ENCODE assay signal across 28 cellular contexts in the genomic region with DNA sequence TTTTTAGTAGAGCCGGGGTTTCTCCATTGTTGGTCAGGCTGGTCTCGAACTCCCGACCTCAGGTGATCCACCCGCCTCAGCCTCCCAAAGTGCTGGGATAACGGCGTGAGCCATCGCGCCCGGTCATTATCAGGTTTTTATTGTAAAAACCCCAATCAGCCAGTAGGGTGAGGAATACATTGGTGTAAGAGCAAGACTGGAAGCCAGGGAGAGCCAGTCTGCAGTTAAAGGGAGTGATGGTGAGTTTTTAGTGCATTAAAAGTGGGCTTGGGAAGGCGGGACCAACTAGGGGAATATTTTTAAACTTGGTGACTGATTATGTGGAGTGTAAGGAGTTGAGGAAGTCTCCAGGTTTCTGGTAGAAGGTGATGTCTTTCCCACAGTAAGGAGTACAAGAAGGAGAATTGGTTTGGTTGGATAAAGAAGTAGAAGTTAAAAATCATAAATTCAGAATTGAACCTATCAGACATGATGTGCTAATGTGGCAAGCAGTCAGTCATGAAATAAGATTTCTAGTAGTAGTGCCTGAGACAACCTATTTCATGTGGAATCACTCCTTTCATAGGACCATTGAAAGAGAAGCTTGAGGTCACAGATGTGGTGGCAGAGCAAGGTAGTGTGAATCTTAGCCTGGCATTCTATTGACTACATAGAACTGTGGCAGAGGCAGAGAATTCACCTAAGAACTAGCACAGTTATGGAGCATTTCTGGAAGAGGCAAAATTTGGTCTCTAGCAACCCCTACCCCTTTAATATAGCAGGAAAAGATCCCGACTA. TPM values are rescaled to one million over a fixed set of nuclear protein-coding genes. Genes with fewer than 3 reads are reported as not detected.
DNase-seq lines count a peak whose midpoint lies in the region; ATAC-seq, FAIRE-seq and TF ChIP-seq lines count a peak whose summit lies in the region.
"Had no signal": no experiment of that assay in that cellular context is flagged by ENCODE, and none has a peak within 500 bp of the region (broad histone marks: within the 10 kb centered on the region; RNA-seq: fewer than 3 reads in every experiment).

No MANE protein-coding gene starts in this region.

- H3K9me2 ChIP-seq in GM23338 (ENCODE audit: insufficient read depth) = no peaks in the 10 kb centered on the region

- H3K27ac ChIP-seq in GM23338 (ENCODE audit: low read depth) (no peak overlapping the region), epithelial cell of prostate (peak overlapping the region; percentile 80), osteoblast (ENCODE audit: low read depth, low read length) (peak overlapping the region; percentile 14), upper lobe of left lung (no peak overlapping the region), dorsolateral prefrontal cortex (no peak overlapping the region)
- H3K27ac ChIP-seq: cardiac muscle cell, lower lobe of right lung, right lobe of liver had no signal

- intact Hi-C loops in left colon (cut with DNase I, micrococcal nuclease) (no loop called here), dorsolateral prefrontal cortex (cut with DNase I) (loop anchor here (5.0 kb wide), 4 partner anchors 87 to 312 kb away; a partner anchor contains a TSS)

- peaks cover 21% of the 10 kb centered on the region for H3K4me1 Mint-ChIP-seq in GM23338

- 0 out of 2 replicates have a peak, but pooled peaks cover 8% of the 10 kb centered on the region for H4K20me1 ChIP-seq in GM23338 (replicated peaks; ENCODE audit: insufficient read depth)
- H4K20me1 ChIP-seq in osteoblast (ENCODE audit: insufficient read depth, low read length) = peaks cover 11% of the 10 kb centered on the region

- H3K9me3 ChIP-seq in osteoblast (ENCODE audit: low read depth, low read length) = no peaks in the 10 kb centered on the region
- no peaks in the 10 kb centered on the region for H3K9me3 ChIP-seq in upper lobe of left lung
- H3K9me3 ChIP-seq: lower lobe of right lung, right lobe of liver had no signal

- H3K4me2 ChIP-seq in GM23338 = no peak overlapping the region
- H3K4me2 ChIP-seq in osteoblast (ENCODE audit: insufficient read depth, low read length) = peak overlapping the region; percentile 12

- peaks cover 12% of the 10 kb centered on the region; the same call in 2 of the 3 replicates for H3K9me3 Mint-ChIP-seq in GM23338
- H3K9me3 Mint-ChIP-seq: T-helper 1 cell treated with Interleukin-12 subunit alpha and Interleukin-12 subunit beta and Interleukin-4 antibody, amounts not matched to agents 30 μg/mL and 1 μg/mL, for 36 hours had no signal

- H3K27ac Mint-ChIP-seq in GM23338 = no peak overlapping the region; the same call in 1 of the 2 replicates
- H3K27ac Mint-ChIP-seq: nephron progenitor cell; stimulated activated memory B cell treated with anti-CD40 and anti-IgM and Interleukin-4, amounts not matched to agents 10 μg/mL and 1 μg/mL and 100 μg/mL, for 72 hours; T-helper 1 cell treated with Interleukin-12 subunit alpha and Interleukin-12 subunit beta and Interleukin-4 antibody, amounts not matched to agents 30 μg/mL and 1 μg/mL, for 36 hours had no signal

- DNase-seq in GM23338 (ENCODE audit: low spot score) (peak; percentile 56), RCC 7860 (ENCODE audit: low spot score) (no peak), epithelial cell of prostate (ENCODE audit: low read depth, low spot score) (no peak), osteoblast (ENCODE audit: insufficient read length, low spot score, missing footprints) (peak; percentile 32), upper lobe of left lung (no peak), left colon (no peak), dorsolateral prefrontal cortex (no peak)
- DNase-seq: activated CD4-positive, alpha-beta T cell treated with anti-CD3 and anti-CD28 coated beads, Interleukin-2, amount 50 U/mL, for 48 hours; activated naive CD4-positive, alpha-beta T cell treated with Interleukin-2 at 50 U/mL for 16 hours; amygdala; CD4-positive, CD25-positive, alpha-beta regulatory T cell; GOT3; lower lobe of right lung; MM.1S; NCI-H1436; NCI-H2081 treated with DMSO at 0.1 percent for 48 hours; NCI-H748 treated with DMSO at 0.1 percent for 48 hours; nephron progenitor cell; right lobe of liver; RPMI8226; stimulated activated CD4-positive, alpha-beta T cell treated with anti-CD3 and anti-CD28 coated beads, Interleukin-12 subunit alpha, Interleukin-12 subunit beta, amount 100 ng/mL, for 4 hours; stimulated activated CD4-positive, alpha-beta T cell treated with anti-CD3 and anti-CD28 coated beads, Interleukin-4, amount 100 ng/mL, for 4 hours had no signal

- peaks cover 3% of the 10 kb centered on the region for H3K27me3 Mint-ChIP-seq in GM23338 (ENCODE audit: insufficient read depth, low read depth, poor library complexity)

- TF ChIP-seq POLR2A in upper lobe of left lung (IDR thresholded peaks at IDR 0.05) = no peak

- H3K79me2 ChIP-seq in GM23338 (replicated peaks; ENCODE audit: insufficient read depth) = peaks cover 21% of the 10 kb centered on the region
- peaks cover 47% of the 10 kb centered on the region for H3K79me2 ChIP-seq in osteoblast (ENCODE audit: insufficient read depth, low read length)

- 84 to 91% methylated on average over 11 of the region's 11 CpGs for WGBS in upper lobe of left lung, 2 donors

- H3K4me1 ChIP-seq in GM23338 (ENCODE audit: insufficient read depth) (peaks cover 21% of the 10 kb centered on the region), osteoblast (ENCODE audit: insufficient read depth, low read length) (peaks cover 32% of the 10 kb centered on the region), upper lobe of left lung (peaks cover 7 to 27% (median 13%) of the 10 kb centered on the region in 4 donors)

- no peaks in the 10 kb centered on the region for H3K36me3 ChIP-seq in GM23338 (ENCODE audit: insufficient read depth)
- peaks cover 6% of the 10 kb centered on the region for H3K36me3 ChIP-seq in osteoblast (ENCODE audit: insufficient read depth, low read length)
- no peaks in the 10 kb centered on the region for H3K36me3 ChIP-seq in upper lobe of left lung
- H3K36me3 ChIP-seq: cardiac muscle cell, lower lobe of right lung, right lobe of liver had no signal

- no peak for TF ChIP-seq EP300 in upper lobe of left lung (IDR thresholded peaks at IDR 0.05)

- ATAC-seq in GM23338 (no peak), upper lobe of left lung (ENCODE audit: low FRiP score in 2 of 2) (no peak), left colon (no peak)
- ATAC-seq: lower lobe of right lung; right lobe of liver; stimulated activated memory B cell treated with anti-CD40 and anti-IgM and Interleukin-4, amounts not matched to agents 10 μg/mL and 1 μg/mL and 100 μg/mL, for 72 hours had no signal

- H3K27me3 ChIP-seq in GM23338 (ENCODE audit: insufficient read depth) (no peaks in the 10 kb centered on the region), osteoblast (ENCODE audit: insufficient read depth, low read length) (no peaks in the 10 kb centered on the region), upper lobe of left lung (no peaks in the 10 kb centered on the region), dorsolateral prefrontal cortex (no peaks in the 10 kb centered on the region)
- H3K27me3 ChIP-seq: cardiac muscle cell, right lobe of liver had no signal

- H2AFZ ChIP-seq in GM23338 (no peak overlapping the region), osteoblast (ENCODE audit: low read length) (peak overlapping the region; percentile 5)

- H3K36me3 Mint-ChIP-seq in GM23338 (ENCODE audit: low read depth) = peaks cover 14% of the 10 kb centered on the region; the same call in 2 of the 3 replicates
- H3K36me3 Mint-ChIP-seq: CD4-positive, CD25-positive, alpha-beta regulatory T cell; stimulated activated memory B cell treated with anti-CD40 and anti-IgM and Interleukin-4, amounts not matched to agents 10 μg/mL and 1 μg/mL and 100 μg/mL, for 72 hours had no signal

- no peaks in the 10 kb centered on the region for H3F3A ChIP-seq in GM23338 (replicated peaks; ENCODE audit: low read depth)

- TF ChIP-seq CTCF in GM23338 (conservative IDR thresholded peaks at IDR 0.05; ENCODE audit: low read depth in 2 of 2) (peak; percentile 9 to 34; a peak in 3 of 4 replicates), osteoblast (IDR thresholded peaks at IDR 0.05; ENCODE audit: extremely low read depth, low read depth, low read length) (no peak), upper lobe of left lung (IDR thresholded peaks at IDR 0.05) (no peak), dorsolateral prefrontal cortex (IDR thresholded peaks at IDR 0.05 in 54 of 56, conservative IDR thresholded peaks at IDR 0.05 in 2 of 56; ENCODE audit: low read depth in 1 of 56, partially characterized antibody in 56 of 56) (no peak)

- H3K4me3 Mint-ChIP-seq in GM23338 = no peak overlapping the region
- H3K4me3 Mint-ChIP-seq: stimulated activated memory B cell treated with anti-CD40 and anti-IgM and Interleukin-4, amounts not matched to agents 10 μg/mL and 1 μg/mL and 100 μg/mL, for 72 hours; T-helper 1 cell treated with Interleukin-12 subunit alpha and Interleukin-12 subunit beta and Interleukin-4 antibody, amounts not matched to agents 30 μg/mL and 1 μg/mL, for 36 hours had no signal

- FAIRE-seq in RCC 7860 (lab: Jason Lieb, UNC) = peak; percentile 51
- FAIRE-seq: endometrium, TTC549, urothelium cell line had no signal

- no peak overlapping the region for H3K4me3 ChIP-seq in GM23338
- H3K4me3 ChIP-seq in osteoblast (ENCODE audit: insufficient read depth, low read length) = no peak overlapping the region
- H3K4me3 ChIP-seq in upper lobe of left lung = no peak overlapping the region
- no peak overlapping the region for H3K4me3 ChIP-seq in dorsolateral prefrontal cortex
- H3K4me3 ChIP-seq: cardiac muscle cell, lower lobe of right lung, right lobe of liver had no signal

TF ChIP-seq in GM23338, 12 proteins besides CTCF, POLR2A, EP300 and RAD21 (continues in another document):
- TF ChIP-seq, protein P1, sequence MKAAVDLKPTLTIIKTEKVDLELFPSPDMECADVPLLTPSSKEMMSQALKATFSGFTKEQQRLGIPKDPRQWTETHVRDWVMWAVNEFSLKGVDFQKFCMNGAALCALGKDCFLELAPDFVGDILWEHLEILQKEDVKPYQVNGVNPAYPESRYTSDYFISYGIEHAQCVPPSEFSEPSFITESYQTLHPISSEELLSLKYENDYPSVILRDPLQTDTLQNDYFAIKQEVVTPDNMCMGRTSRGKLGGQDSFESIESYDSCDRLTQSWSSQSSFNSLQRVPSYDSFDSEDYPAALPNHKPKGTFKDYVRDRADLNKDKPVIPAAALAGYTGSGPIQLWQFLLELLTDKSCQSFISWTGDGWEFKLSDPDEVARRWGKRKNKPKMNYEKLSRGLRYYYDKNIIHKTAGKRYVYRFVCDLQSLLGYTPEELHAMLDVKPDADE (IDR thresholded peaks at IDR 0.05) = no peak
- TF ChIP-seq JUNB (IDR thresholded peaks at IDR 0.05; ENCODE audit: unreplicated experiment) = no peak
- TF ChIP-seq ZNF331 (CRISPR knock-in tag; IDR thresholded peaks at IDR 0.05; ENCODE audit: low read depth) = no peak

RNA-seq across cellular contexts. Expression of a gene that starts 2.4 kb away (rescaled TPM):
- total RNA-seq in GM23338 (2014; rRNA removed; shearing (Covaris generic)) = 69.7 and 75.4 TPM in 2 replicates
- polyA plus RNA-seq in GM23338 (2016; fragmentation: Nextera tagmentation; extraction: Ambion mirVana) = 24.0 and 25.9 TPM in 2 replicates
- 187 and 278 TPM in 2 replicates for total RNA-seq in osteoblast
- total RNA-seq in upper lobe of left lung = 10 to 100 TPM; 20.4 to 42.8 (median 27.8) TPM
- 10 to 100 TPM in 1 of 2 donors, 1 to 10 TPM in 1; 8.9 to 12.2 TPM for total RNA-seq in left colon
- total RNA-seq in dorsolateral prefrontal cortex = 10 to 100 TPM; 13.2 to 33.0 (median 22.0) TPM

Comparison
In these comparisons a context has a peak if more than half of its experiments do, and no peak if none do; other contexts are left out.
1. DNase-seq: peak in GM23338 (single experiment) and osteoblast (single experiment); none in RCC 7860 (single experiment), epithelial cell of prostate (single experiment), upper lobe of left lung (0 of 2), left colon (0 of 2) and dorsolateral prefrontal cortex (0 of 10).
2. H3K27ac ChIP-seq: peak in epithelial cell of prostate (single experiment) and osteoblast (single experiment); none in GM23338 (single experiment), upper lobe of left lung (0 of 4) and dorsolateral prefrontal cortex (0 of 59).
3. CTCF ChIP-seq: peak in GM23338 (2 of 2); none in osteoblast (single experiment), upper lobe of left lung (0 of 6) and dorsolateral prefrontal cortex (0 of 56).
4. intact Hi-C loops: an anchor here in dorsolateral prefrontal cortex (5.0 kb wide); none called in left colon.